19 cellular contexts compared by ENCODE assay signal in genomic region chr1:151037032-151037431, GRCh38. TPM values are rescaled to one million over a fixed set of nuclear protein-coding genes. Genes with fewer than 3 reads are reported as not detected.
DNase-seq lines count a peak whose midpoint lies in the region; ATAC-seq and TF ChIP-seq lines count a peak whose summit lies in the region.
"Had no signal": no experiment of that assay in that cellular context is flagged by ENCODE, and none has a peak within 500 bp of the region (broad histone marks: within the 10 kb centered on the region; RNA-seq: fewer than 3 reads in every experiment).

No MANE protein-coding gene starts in this region.

- H4K91ac ChIP-seq in H9 (ENCODE audit: insufficient read length, low read depth, low read length): no peak overlapping the region

- no peak overlapping the region for H2AFZ ChIP-seq in H9 (ENCODE audit: low read length)

- H3K27ac Mint-ChIP-seq in H9: peak overlapping the region in 2 of 3 experiments; percentile 80 to 90; a peak in 1 of 7 replicates
- peak overlapping the region; percentile 14 for H3K27ac Mint-ChIP-seq in central memory CD8-positive, alpha-beta T cell (ENCODE audit: low read depth)
- peak overlapping the region; percentile 96 for H3K27ac Mint-ChIP-seq in type B pancreatic cell
- H3K27ac Mint-ChIP-seq: CD14-positive monocyte, IgD-negative memory B cell had no signal

- no peak overlapping the region for H2BK15ac ChIP-seq in H9 (ENCODE audit: low read depth, low read length)

- peaks cover 10 to 22% (median 12%) of the 10 kb centered on the region in 3 experiments; a peak in 6 of 7 replicates for H3K36me3 Mint-ChIP-seq in H9 (ENCODE audit: insufficient read depth in 1 of 3, low read depth in 3 of 3)
- H3K36me3 Mint-ChIP-seq in central memory CD8-positive, alpha-beta T cell (ENCODE audit: insufficient read depth): peaks cover 11% of the 10 kb centered on the region
- peaks cover 30% of the 10 kb centered on the region for H3K36me3 Mint-ChIP-seq in type B pancreatic cell

- H3K27ac ChIP-seq in H9 (ENCODE audit: insufficient read length, low read depth, low read length): no peak overlapping the region
- no peak overlapping the region for H3K27ac ChIP-seq in lower lobe of right lung

- ATAC-seq in central memory CD8-positive, alpha-beta T cell (replicated peaks; ENCODE audit: extremely low read depth, poor library complexity, severe bottlenecking): no peak
- no peak for ATAC-seq in lower lobe of right lung

- no peaks in the 10 kb centered on the region for H3K79me2 ChIP-seq in H9 (ENCODE audit: insufficient read depth, low read length)

- H3K4me2 ChIP-seq in H9 (ENCODE audit: insufficient read depth, insufficient read length, low read length): no peak overlapping the region

- no peaks in the 10 kb centered on the region; the same call in 1 of the 2 replicates for H3K27me3 Mint-ChIP-seq in H9 (ENCODE audit: low read depth)
- no peaks in the 10 kb centered on the region for H3K27me3 Mint-ChIP-seq in central memory CD8-positive, alpha-beta T cell
- H3K27me3 Mint-ChIP-seq in type B pancreatic cell: no peaks in the 10 kb centered on the region
- H3K27me3 Mint-ChIP-seq: IgD-negative memory B cell had no signal

- no peak overlapping the region for H2BK120ac ChIP-seq in H9 (ENCODE audit: low read depth, low read length, poor library complexity, severe bottlenecking)

- no peak overlapping the region for H3K9ac ChIP-seq in H9 (ENCODE audit: extremely low read depth, insufficient read length, low read length)

- H3K4me1 Mint-ChIP-seq in H9: peaks cover 17 to 21% of the 10 kb centered on the region in 2 experiments
- H3K4me1 Mint-ChIP-seq in central memory CD8-positive, alpha-beta T cell: peaks cover 5% of the 10 kb centered on the region
- H3K4me1 Mint-ChIP-seq in type B pancreatic cell (ENCODE audit: unreplicated experiment): peaks cover 5% of the 10 kb centered on the region

- no peak overlapping the region for H2AK5ac ChIP-seq in H9 (ENCODE audit: insufficient read length, low read length)

- H3K4me3 ChIP-seq in lower lobe of right lung: peak overlapping the region; percentile 18
- H3K4me3 ChIP-seq: HAP-1 had no signal

- no peak overlapping the region for H4K5ac ChIP-seq in H9 (ENCODE audit: insufficient read length, low read depth, low read length)

- no peak overlapping the region for H4K8ac ChIP-seq in H9 (replicated peaks; ENCODE audit: insufficient read length, low read depth, low read length)

- intact Hi-C loops in lower lobe of right lung (cut with DNase I): no loop called here

- H2BK5ac ChIP-seq in H9 (ENCODE audit: insufficient read length, low read length): no peak overlapping the region

- H3K23me2 ChIP-seq in H9 (ENCODE audit: insufficient read length, low read depth, low read length, poor library complexity, severe bottlenecking): no peaks in the 10 kb centered on the region

- H2BK12ac ChIP-seq in H9 (ENCODE audit: insufficient read length, low read depth, low read length): no peak overlapping the region

- H3K4me1 ChIP-seq in H9 (ENCODE audit: insufficient read depth, low read length): no peaks in the 10 kb centered on the region; the same call in 1 of the 2 replicates
- no peaks in the 10 kb centered on the region for H3K4me1 ChIP-seq in lower lobe of right lung
- H3K4me1 ChIP-seq: HAP-1 had no signal

- H3K9me3 Mint-ChIP-seq in H9 (no peaks in the 10 kb centered on the region), type B pancreatic cell (peaks cover 4% of the 10 kb centered on the region)
- no peaks in the 10 kb centered on the region for H3K9me3 Mint-ChIP-seq in central memory CD8-positive, alpha-beta T cell
- H3K9me3 Mint-ChIP-seq: IgD-negative memory B cell had no signal

- no peak overlapping the region for H3T11ph ChIP-seq in H9 (ENCODE audit: low read length)

- no peaks in the 10 kb centered on the region for H3K79me1 ChIP-seq in H9 (ENCODE audit: insufficient read depth, low read depth, low read length, poor library complexity, severe bottlenecking)

- no peak for TF ChIP-seq CTCF in H9 (conservative IDR thresholded peaks at IDR 0.05)
- TF ChIP-seq CTCF in lower lobe of right lung (IDR thresholded peaks at IDR 0.05): no peak
- TF ChIP-seq CTCF in type B pancreatic cell (conservative IDR thresholded peaks at IDR 0.05): no peak

- DNase-seq in H9 (no peak), lower lobe of right lung (no peak), type B pancreatic cell (ENCODE audit: extremely low spot score, unreplicated experiment) (no peak), NCI-H2171 treated with DMSO at 0.1 percent for 48 hours (lab: John Stamatoyannopoulos, UW) (no peak), NCI-H2107 (lab: John Stamatoyannopoulos, UW) (no peak)
- no peak for DNase-seq in central memory CD8-positive, alpha-beta T cell (ENCODE audit: low spot score in 2 of 2)
- DNase-seq in activated CD4-positive, alpha-beta T cell treated with anti-CD3 and anti-CD28 coated beads, Interleukin-2, amount 50 U/mL, for 1 hour: no peak
- DNase-seq: ACHN; AML-193; Calu3; NCI-H187 treated with DMSO at 0.1 percent for 48 hours; NCI-H2171; NCI-H446 treated with DMSO at 0.1 percent for 48 hours; NK-92 treated with Interleukin-12 subunit alpha and Interleukin-12 subunit beta, amount 100 ng/mL, for 24 hours; SHP77 treated with DMSO at 0.1 percent for 48 hours had no signal

- H3K14ac ChIP-seq in H9 (ENCODE audit: insufficient read depth, low read length): no peak overlapping the region

- H4K20me1 ChIP-seq in H9 (ENCODE audit: control insufficient read depth, insufficient read depth, insufficient read length): no peaks in the 10 kb centered on the region

- peaks cover 25% of the 10 kb centered on the region for H3K36me3 ChIP-seq in lower lobe of right lung

- H2BK20ac ChIP-seq in H9 (ENCODE audit: low read depth, low read length, poor library complexity, severe bottlenecking): no peak overlapping the region

- no peak overlapping the region for H3K18ac ChIP-seq in H9 (ENCODE audit: insufficient read length, low read depth, low read length)

- H3K56ac ChIP-seq in H9 (ENCODE audit: insufficient read length, low read depth, low read length): no peak overlapping the region

- H3K23ac ChIP-seq in H9 (ENCODE audit: insufficient read length, low read depth, low read length): no peak overlapping the region

- WGBS in H9 (ENCODE audit: extremely low coverage, insufficient read length, low lambda C conversion rate): no CpG with 5 or more reads among the region's 6 CpGs

- no peaks in the 10 kb centered on the region for H3K9me3 ChIP-seq in H9 (ENCODE audit: control insufficient read depth, low read depth, low read length)
- no peaks in the 10 kb centered on the region for H3K9me3 ChIP-seq in lower lobe of right lung
- H3K9me3 ChIP-seq: HAP-1 had no signal

- no peak overlapping the region for H3K4ac ChIP-seq in H9 (ENCODE audit: low read depth, low read length)

- H3K4me3 Mint-ChIP-seq in H9 (no peak overlapping the region), type B pancreatic cell (peak overlapping the region; percentile 91)
- no peak overlapping the region for H3K4me3 Mint-ChIP-seq in central memory CD8-positive, alpha-beta T cell
- H3K4me3 Mint-ChIP-seq: CD14-positive monocyte, IgD-negative memory B cell had no signal

- H3K27me3 ChIP-seq in H9 (ENCODE audit: insufficient read depth, low read length): no peaks in the 10 kb centered on the region
- H3K27me3 ChIP-seq in lower lobe of right lung (ENCODE audit: low read depth): no peaks in the 10 kb centered on the region

RNA-seq across cellular contexts. Expression of gene BNIPL, which starts 0.6 kb away (rescaled TPM):
- 1.2 and 1.5 TPM in 2 replicates for total RNA-seq in H9 (2021)
- 8.2 TPM for total RNA-seq in lower lobe of right lung
- total RNA-seq in type B pancreatic cell (ENCODE audit: low replicate concordance): 27.7 and 70.3 TPM in 2 replicates
- total RNA-seq: HT1080 had no signal

RNA-seq across cellular contexts. Expression of gene C1orf56, which starts 10.5 kb away (rescaled TPM):
- total RNA-seq in H9 (2021) (3.6 and 4.8 TPM in 2 replicates), lower lobe of right lung (4.8 TPM), type B pancreatic cell (ENCODE audit: low replicate concordance) (4.7 and 8.6 TPM in 2 replicates)

RNA-seq across cellular contexts. Expression of gene CDC42SE1, which starts 22.4 kb away (rescaled TPM):
- total RNA-seq in H9 (2021): 83.9 and 87.3 TPM in 2 replicates
- 114 TPM for total RNA-seq in lower lobe of right lung
- 109 and 176 TPM in 2 replicates for total RNA-seq in type B pancreatic cell (ENCODE audit: low replicate concordance)

RNA-seq across cellular contexts. Expression of gene MLLT11, which starts 23.2 kb away (rescaled TPM):
- 13.0 and 13.2 TPM in 2 replicates for total RNA-seq in H9 (2021)
- total RNA-seq in lower lobe of right lung: 0.56 TPM
- total RNA-seq in type B pancreatic cell (ENCODE audit: low replicate concordance): 9.0 and 17.0 TPM in 2 replicates

RNA-seq across cellular contexts. Expression of gene PRUNE1, which starts 28.8 kb away (rescaled TPM):
- 21.0 and 22.3 TPM in 2 replicates for total RNA-seq in H9 (2021)
- 21.4 TPM for total RNA-seq in lower lobe of right lung
- total RNA-seq in type B pancreatic cell (ENCODE audit: low replicate concordance): 16.3 and 20.4 TPM in 2 replicates

Comparison
In these comparisons a context has a peak if more than half of its experiments do, and no peak if none do; other contexts are left out.
1. H3K27ac Mint-ChIP-seq: peak in every context shown above with its lines; median percentile 96 in type B pancreatic cell; 85 in H9; 14 in central memory CD8-positive, alpha-beta T cell.